Comparison of ENCODE assay signal across 1 cellular context in genomic region chr12:51814311-51815088, GRCh38.
TF ChIP-seq lines count a peak whose summit lies in the region.

No MANE protein-coding gene starts in this region.

TF ChIP-seq in HCT116, 20 proteins besides CTCF, POLR2A, EP300 and RAD21 (continued from another document):
- no peak for TF ChIP-seq REST (IDR thresholded peaks at IDR 0.05; ENCODE audit: low read depth)
- peak; percentile 40 for TF ChIP-seq POLR2AphosphoS5 (IDR thresholded peaks at IDR 0.05; ENCODE audit: low read depth, low read length)
- 0 out of 2 replicates have a peak, but pooled peaks have one; percentile 26 for TF ChIP-seq MAX (IDR thresholded peaks at IDR 0.05)
- TF ChIP-seq TCF7L2 (IDR thresholded peaks at IDR 0.05; ENCODE audit: borderline replicate concordance, extremely low read depth, insufficient read depth, insufficient read length) = peak; percentile 35
